In genomic region chr17:75208161-75208560, GRCh38 we compare ENCODE assay signal across 18 cellular contexts. TPM values are rescaled to one million over a fixed set of nuclear protein-coding genes. Genes with fewer than 3 reads are reported as not detected.
DNase-seq lines count a peak whose midpoint lies in the region; ATAC-seq and TF ChIP-seq lines count a peak whose summit lies in the region.
"Had no signal": no experiment of that assay in that cellular context is flagged by ENCODE, and none has a peak within 500 bp of the region (broad histone marks: within the 10 kb centered on the region; RNA-seq: fewer than 3 reads in every experiment).

No MANE protein-coding gene starts in this region.

- no peaks in the 10 kb centered on the region for H3K9me3 ChIP-seq in DND-41 (ENCODE audit: insufficient read depth, low read length, severe bottlenecking)
- H3K9me3 ChIP-seq in spleen: no peaks in the 10 kb centered on the region
- H3K9me3 ChIP-seq: BE2C, tibial nerve had no signal

- intact Hi-C loops in activated CD4-positive, alpha-beta T cell treated with anti-CD3 and anti-CD28 coated beads, Interleukin-2, amount 10 ng/mL, durations not matched to agents 24 days and 14 days (cut with micrococcal nuclease): loop anchor here (5.0 kb wide), 1 partner anchor 141 kb away; no protein-coding TSS in a partner anchor
- intact Hi-C loops in activated T-helper 2 cell treated with anti-CD3 and anti-CD28 coated beads, Interferon-gamma antibody, Interleukin-2, Interleukin-4, amounts not matched to agents 10 μg/mL and 5 μg/mL and 100 μg/mL, durations not matched to agents 14 hours and 24 hours and 36 hours (cut with micrococcal nuclease): loop anchor here (10.0 kb wide), 1 partner anchor 47 kb away; no protein-coding TSS in a partner anchor
- intact Hi-C loops in spleen (cut with DNase I; ENCODE audit: low total_unique reads): loop anchor here (10.0 kb wide), 1 partner anchor 243 kb away; no protein-coding TSS in a partner anchor

- peak overlapping the region; percentile 57 for H3K4me3 Mint-ChIP-seq in activated CD4-positive, alpha-beta T cell treated with anti-CD3 and anti-CD28 coated beads, Interleukin-2, amount 10 ng/mL, durations not matched to agents 24 days and 14 days
- H3K4me3 Mint-ChIP-seq in activated T-helper 2 cell treated with anti-CD3 and anti-CD28 coated beads, Interferon-gamma antibody, Interleukin-2, Interleukin-4, amounts not matched to agents 10 μg/mL and 5 μg/mL and 100 μg/mL, durations not matched to agents 14 hours and 24 hours and 36 hours (ENCODE audit: low read depth): peak overlapping the region; percentile 62
- peak overlapping the region; percentile 68 to 82 (median 80) for H3K4me3 Mint-ChIP-seq in nephron

- DNase-seq in activated CD4-positive, alpha-beta T cell treated with anti-CD3 and anti-CD28 coated beads, Interleukin-2, amount 10 ng/mL, durations not matched to agents 24 days and 14 days: no peak
- no peak for DNase-seq in activated CD4-positive, alpha-beta T cell treated with anti-CD3 and anti-CD28 coated beads, Interleukin-2, amount 50 U/mL, for 48 hours
- no peak for DNase-seq in DND-41
- no peak for DNase-seq in activated T-helper 2 cell treated with anti-CD3 and anti-CD28 coated beads, Interferon-gamma antibody, Interleukin-2, Interleukin-4, amounts not matched to agents 10 μg/mL and 5 μg/mL and 100 μg/mL, durations not matched to agents 14 hours and 24 hours and 36 hours (ENCODE audit: low spot score)
- DNase-seq in spleen: no peak
- no peak for DNase-seq in GM13977 (ENCODE audit: low spot score)
- DNase-seq: activated gamma-delta T cell treated with Interleukin-2 at 50 U/mL for 16 hours; BE2C; HCEC 1CT; NCI-H146; NCI-H2171 treated with DMSO at 0.1 percent for 48 hours; Right ventricle myocardium superior; stimulated activated CD4-positive, alpha-beta T cell treated with anti-CD3 and anti-CD28 coated beads, Interleukin-15, amount 100 ng/mL, for 24 hours; stimulated activated naive CD4-positive, alpha-beta T cell had no signal

- H3K36me3 ChIP-seq in DND-41 (ENCODE audit: insufficient read depth, low read length) (peaks cover 48% of the 10 kb centered on the region), spleen (peaks cover 2 to 55% (median 46%) of the 10 kb centered on the region in 6 donors)

- in situ Hi-C loops in GM13977 (cut with MboI; ENCODE audit: low pct_unique_long_range_greater_than_20kb, low sequenced_read_pairs, unreplicated experiment): loop anchor here (10.0 kb wide), 1 partner anchor 253 kb away; no protein-coding TSS in a partner anchor

- H3K27ac ChIP-seq in DND-41 (ENCODE audit: low read length): no peak overlapping the region
- no peak overlapping the region for H3K27ac ChIP-seq in spleen
- H3K27ac ChIP-seq: tibial nerve, VCaP had no signal

- 90 to 97% (median 94%) methylated on average over 9 of the region's 9 CpGs for WGBS in spleen, 5 donors

- TF ChIP-seq CTCF in DND-41 (IDR thresholded peaks at IDR 0.05; ENCODE audit: borderline replicate concordance, extremely low read depth, low read length, poor library complexity, severe bottlenecking) (no peak), nephron (IDR thresholded peaks at IDR 0.05; ENCODE audit: unreplicated experiment in 3 of 3) (no peak), spleen (IDR thresholded peaks at IDR 0.05 in 8 of 11, conservative IDR thresholded peaks at IDR 0.05 in 3 of 11) (no peak), GM13977 (IDR thresholded peaks at IDR 0.05; ENCODE audit: extremely low read depth, insufficient read depth, missing control alignments) (no peak)

- no peaks in the 10 kb centered on the region for H3K9me3 Mint-ChIP-seq in activated CD4-positive, alpha-beta T cell treated with anti-CD3 and anti-CD28 coated beads, Interleukin-2, amount 10 ng/mL, durations not matched to agents 24 days and 14 days
- no peaks in the 10 kb centered on the region for H3K9me3 Mint-ChIP-seq in activated T-helper 2 cell treated with anti-CD3 and anti-CD28 coated beads, Interferon-gamma antibody, Interleukin-2, Interleukin-4, amounts not matched to agents 10 μg/mL and 5 μg/mL and 100 μg/mL, durations not matched to agents 14 hours and 24 hours and 36 hours
- no peaks in the 10 kb centered on the region for H3K9me3 Mint-ChIP-seq in nephron

- no peaks in the 10 kb centered on the region for H3K27me3 ChIP-seq in DND-41 (ENCODE audit: insufficient read depth, low read length, poor library complexity)
- no peaks in the 10 kb centered on the region for H3K27me3 ChIP-seq in spleen (replicated peaks in 1 of 7)
- H3K27me3 ChIP-seq: BE2C, tibial nerve had no signal

- no peaks in the 10 kb centered on the region for H3K27me3 Mint-ChIP-seq in activated CD4-positive, alpha-beta T cell treated with anti-CD3 and anti-CD28 coated beads, Interleukin-2, amount 10 ng/mL, durations not matched to agents 24 days and 14 days
- H3K27me3 Mint-ChIP-seq in activated T-helper 2 cell treated with anti-CD3 and anti-CD28 coated beads, Interferon-gamma antibody, Interleukin-2, Interleukin-4, amounts not matched to agents 10 μg/mL and 5 μg/mL and 100 μg/mL, durations not matched to agents 14 hours and 24 hours and 36 hours (ENCODE audit: low read depth): no peaks in the 10 kb centered on the region
- H3K27me3 Mint-ChIP-seq in nephron (ENCODE audit: low read depth): no peaks in the 10 kb centered on the region

- H3K4me1 ChIP-seq in DND-41 (ENCODE audit: insufficient read depth, low read length) (peaks cover 28% of the 10 kb centered on the region), spleen (peaks cover 17 to 37% (median 29%) of the 10 kb centered on the region in 6 donors)
- H3K4me1 ChIP-seq: BE2C had no signal

- peaks cover 9% of the 10 kb centered on the region for H3K4me1 Mint-ChIP-seq in activated CD4-positive, alpha-beta T cell treated with anti-CD3 and anti-CD28 coated beads, Interleukin-2, amount 10 ng/mL, durations not matched to agents 24 days and 14 days
- peaks cover 9% of the 10 kb centered on the region for H3K4me1 Mint-ChIP-seq in activated T-helper 2 cell treated with anti-CD3 and anti-CD28 coated beads, Interferon-gamma antibody, Interleukin-2, Interleukin-4, amounts not matched to agents 10 μg/mL and 5 μg/mL and 100 μg/mL, durations not matched to agents 14 hours and 24 hours and 36 hours (ENCODE audit: low read depth)
- peaks cover 9% of the 10 kb centered on the region for H3K4me1 Mint-ChIP-seq in nephron

- peaks cover 77% of the 10 kb centered on the region for H3K79me2 ChIP-seq in DND-41 (ENCODE audit: insufficient read depth, low read length)

- no peak overlapping the region for H3K9ac ChIP-seq in DND-41 (ENCODE audit: low read depth, low read length)

- no peak for ATAC-seq in DND-41 (ENCODE audit: insufficient read depth, low read depth)
- ATAC-seq in HG03457 (IDR thresholded peaks at IDR 0.05; ENCODE audit: unreplicated experiment): no peak

- TF ChIP-seq POLR2A in spleen (IDR thresholded peaks at IDR 0.05): no peak

- H3K27ac Mint-ChIP-seq in activated CD4-positive, alpha-beta T cell treated with anti-CD3 and anti-CD28 coated beads, Interleukin-2, amount 10 ng/mL, durations not matched to agents 24 days and 14 days: no peak overlapping the region
- H3K27ac Mint-ChIP-seq in activated T-helper 2 cell treated with anti-CD3 and anti-CD28 coated beads, Interferon-gamma antibody, Interleukin-2, Interleukin-4, amounts not matched to agents 10 μg/mL and 5 μg/mL and 100 μg/mL, durations not matched to agents 14 hours and 24 hours and 36 hours: peak overlapping the region; percentile 22
- H3K27ac Mint-ChIP-seq in nephron: peak overlapping the region in 1 of 3 experiments; percentile 43

- H3K4me2 ChIP-seq in DND-41 (ENCODE audit: insufficient read depth, low read length): peak overlapping the region; percentile 77

- H3K4me3 ChIP-seq in DND-41 (ENCODE audit: low read depth in 1 of 2, low read length in 2 of 2): no peak overlapping the region; a peak in 1 of 4 replicates
- H3K4me3 ChIP-seq in spleen: no peak overlapping the region
- H3K4me3 ChIP-seq: tibial nerve had no signal

- no peak overlapping the region for H2AFZ ChIP-seq in DND-41 (ENCODE audit: low read depth, low read length)

- peaks cover 4% of the 10 kb centered on the region; the same call in 1 of the 2 replicates for H4K20me1 ChIP-seq in DND-41 (ENCODE audit: insufficient read depth, low read length)

- peaks cover 28% of the 10 kb centered on the region for H3K36me3 Mint-ChIP-seq in activated CD4-positive, alpha-beta T cell treated with anti-CD3 and anti-CD28 coated beads, Interleukin-2, amount 10 ng/mL, durations not matched to agents 24 days and 14 days (ENCODE audit: low read depth)
- H3K36me3 Mint-ChIP-seq in activated T-helper 2 cell treated with anti-CD3 and anti-CD28 coated beads, Interferon-gamma antibody, Interleukin-2, Interleukin-4, amounts not matched to agents 10 μg/mL and 5 μg/mL and 100 μg/mL, durations not matched to agents 14 hours and 24 hours and 36 hours (ENCODE audit: low read depth): peaks cover 36% of the 10 kb centered on the region
- peaks cover 22% of the 10 kb centered on the region for H3K36me3 Mint-ChIP-seq in nephron (ENCODE audit: low read depth)

RNA-seq across cellular contexts. Expression of gene NUP85, which starts 2.7 kb away (rescaled TPM):
- total RNA-seq in activated CD4-positive, alpha-beta T cell treated with anti-CD3 and anti-CD28 coated beads, Interleukin-2, amount 10 ng/mL, durations not matched to agents 24 days and 14 days: 125 and 136 TPM in 2 replicates
- total RNA-seq in activated T-helper 2 cell treated with anti-CD3 and anti-CD28 coated beads, Interferon-gamma antibody, Interleukin-2, Interleukin-4, amounts not matched to agents 10 μg/mL and 5 μg/mL and 100 μg/mL, durations not matched to agents 14 hours and 24 hours and 36 hours: 115 and 122 TPM in 2 replicates
- total RNA-seq in spleen: 10 to 100 TPM; 35.5 to 83.8 (median 66.1) TPM
- 10 to 100 TPM; 45.8 to 79.8 (median 61.8) TPM for polyA plus RNA-seq in spleen

RNA-seq across cellular contexts. Expression of gene SUMO2, which starts 25.4 kb away (rescaled TPM):
- total RNA-seq in activated CD4-positive, alpha-beta T cell treated with anti-CD3 and anti-CD28 coated beads, Interleukin-2, amount 10 ng/mL, durations not matched to agents 24 days and 14 days: 658 and 659 TPM in 2 replicates
- total RNA-seq in activated T-helper 2 cell treated with anti-CD3 and anti-CD28 coated beads, Interferon-gamma antibody, Interleukin-2, Interleukin-4, amounts not matched to agents 10 μg/mL and 5 μg/mL and 100 μg/mL, durations not matched to agents 14 hours and 24 hours and 36 hours: 653 and 679 TPM in 2 replicates
- 100 to 1,000 TPM in 4 of 7 donors, 10 to 100 TPM in 3; 67.7 to 310 (median 251) TPM for total RNA-seq in spleen
- polyA plus RNA-seq in spleen: 100 to 1,000 TPM in 2 of 3 donors, 10 to 100 TPM in 1; 97.3 to 127 (median 117) TPM

RNA-seq across cellular contexts. Expression of gene GGA3, which starts 53.2 kb away (rescaled TPM):
- total RNA-seq in activated CD4-positive, alpha-beta T cell treated with anti-CD3 and anti-CD28 coated beads, Interleukin-2, amount 10 ng/mL, durations not matched to agents 24 days and 14 days: 84.2 and 86.9 TPM in 2 replicates
- total RNA-seq in activated T-helper 2 cell treated with anti-CD3 and anti-CD28 coated beads, Interferon-gamma antibody, Interleukin-2, Interleukin-4, amounts not matched to agents 10 μg/mL and 5 μg/mL and 100 μg/mL, durations not matched to agents 14 hours and 24 hours and 36 hours: 71.7 and 77.2 TPM in 2 replicates
- 10 to 100 TPM; 38.0 to 73.7 (median 65.2) TPM for total RNA-seq in spleen
- polyA plus RNA-seq in spleen: 10 to 100 TPM; 14.1 to 37.9 (median 26.9) TPM

RNA-seq across cellular contexts. Expression of gene MRPS7, which starts 53.5 kb away (rescaled TPM):
- total RNA-seq in activated CD4-positive, alpha-beta T cell treated with anti-CD3 and anti-CD28 coated beads, Interleukin-2, amount 10 ng/mL, durations not matched to agents 24 days and 14 days: 121 and 127 TPM in 2 replicates
- total RNA-seq in activated T-helper 2 cell treated with anti-CD3 and anti-CD28 coated beads, Interferon-gamma antibody, Interleukin-2, Interleukin-4, amounts not matched to agents 10 μg/mL and 5 μg/mL and 100 μg/mL, durations not matched to agents 14 hours and 24 hours and 36 hours: 99.4 and 101 TPM in 2 replicates
- 10 to 100 TPM; 32.2 to 38.4 (median 35.1) TPM for total RNA-seq in spleen
- polyA plus RNA-seq in spleen: 10 to 100 TPM; 39.1 to 62.7 (median 47.2) TPM

RNA-seq across cellular contexts. Expression of gene JPT1, which starts 53.8 kb away (rescaled TPM):
- total RNA-seq in activated CD4-positive, alpha-beta T cell treated with anti-CD3 and anti-CD28 coated beads, Interleukin-2, amount 10 ng/mL, durations not matched to agents 24 days and 14 days: 271 and 292 TPM in 2 replicates
- total RNA-seq in activated T-helper 2 cell treated with anti-CD3 and anti-CD28 coated beads, Interferon-gamma antibody, Interleukin-2, Interleukin-4, amounts not matched to agents 10 μg/mL and 5 μg/mL and 100 μg/mL, durations not matched to agents 14 hours and 24 hours and 36 hours: 282 and 290 TPM in 2 replicates
- 100 to 1,000 TPM in 2 of 7 donors, 10 to 100 TPM in 5; 47.1 to 116 (median 92.1) TPM for total RNA-seq in spleen
- polyA plus RNA-seq in spleen: 100 to 1,000 TPM; 106 to 192 (median 164) TPM
